In genomic region chr1:34926156-34926555, GRCh38 we compare ENCODE assay signal across 16 cellular contexts. TPM values are rescaled to one million over a fixed set of nuclear protein-coding genes. Genes with fewer than 3 reads are reported as not detected.
DNase-seq lines count a peak whose midpoint lies in the region; ATAC-seq and TF ChIP-seq lines count a peak whose summit lies in the region.
"Had no signal": no experiment of that assay in that cellular context is flagged by ENCODE, and none has a peak within 500 bp of the region (broad histone marks: within the 10 kb centered on the region; RNA-seq: fewer than 3 reads in every experiment).

No MANE protein-coding gene starts in this region.

- H3K27ac ChIP-seq in Karpas-422 (ENCODE audit: low read length) = no peak overlapping the region
- peak overlapping the region; percentile 67 for H3K27ac ChIP-seq in caudate nucleus (ENCODE audit: low read depth, low read length)
- H3K27ac ChIP-seq in neural cell (ENCODE audit: low read length) = no peak overlapping the region
- H3K27ac ChIP-seq: A549, Peyer's patch, SJSA1 had no signal

- H3K4me2 ChIP-seq in Karpas-422 (ENCODE audit: low read depth, low read length, poor library complexity, severe bottlenecking) (peak overlapping the region; percentile 1), neural cell (ENCODE audit: low read length) (no peak overlapping the region)
- H3K4me2 ChIP-seq: A549 had no signal

- H3K9me2 ChIP-seq in Karpas-422 (replicated peaks; ENCODE audit: insufficient read depth, low read length) (no peaks in the 10 kb centered on the region), neural cell (ENCODE audit: insufficient read depth, low read length) (no peaks in the 10 kb centered on the region)

- H3F3A ChIP-seq in neural cell (ENCODE audit: insufficient read depth, low read length, poor library complexity, severe bottlenecking) = no peaks in the 10 kb centered on the region

- TF ChIP-seq EP300 in neural cell (conservative IDR thresholded peaks at IDR 0.05; ENCODE audit: poor library complexity, severe bottlenecking) = no peak

- no peak for TF ChIP-seq POLR2A in GM18505 (IDR thresholded peaks at IDR 0.05; ENCODE audit: borderline replicate concordance, extremely low read depth, insufficient read depth, insufficient read length)

- ATAC-seq in GM18505 (IDR thresholded peaks at IDR 0.05; ENCODE audit: unreplicated experiment) = no peak
- ATAC-seq: A549 had no signal

- H3K36me3 ChIP-seq in Karpas-422 (ENCODE audit: insufficient read depth, low read length) = no peaks in the 10 kb centered on the region
- no peaks in the 10 kb centered on the region for H3K36me3 ChIP-seq in neural cell (ENCODE audit: insufficient read depth, low read length)
- H3K36me3 ChIP-seq: MG63, Peyer's patch, SJSA1 had no signal

- H3K27me3 ChIP-seq in Karpas-422 (ENCODE audit: low read length) = no peaks in the 10 kb centered on the region
- peaks cover 28% of the 10 kb centered on the region for H3K27me3 ChIP-seq in neural cell (ENCODE audit: insufficient read depth, low read depth, low read length)

- no peak for TF ChIP-seq RAD21 in neural cell (conservative IDR thresholded peaks at IDR 0.05)

- H3K79me2 ChIP-seq in Karpas-422 (ENCODE audit: low read length) = no peaks in the 10 kb centered on the region
- no peaks in the 10 kb centered on the region for H3K79me2 ChIP-seq in neural cell (replicated peaks; ENCODE audit: insufficient read depth, low read length)

- peaks cover 64% of the 10 kb centered on the region for H3K4me1 ChIP-seq in Karpas-422 (ENCODE audit: low read length)

- no peaks in the 10 kb centered on the region for H3K9me3 ChIP-seq in Karpas-422 (ENCODE audit: low read length)
- no peaks in the 10 kb centered on the region for H3K9me3 ChIP-seq in neural cell (ENCODE audit: low read length)
- H3K9me3 ChIP-seq: A549, MG63, Peyer's patch, SJSA1 had no signal

- no peak overlapping the region for H2AFZ ChIP-seq in Karpas-422 (ENCODE audit: low read length)
- H2AFZ ChIP-seq in neural cell (ENCODE audit: low read depth, low read length) = no peak overlapping the region

- in situ Hi-C loops in G401 (cut with HindIII; ENCODE audit: low sequenced_read_pairs) = no loop called here

- no peak overlapping the region for H3K9ac ChIP-seq in Karpas-422 (ENCODE audit: low read length)
- H3K9ac ChIP-seq in neural cell (ENCODE audit: low read length) = no peak overlapping the region

- DNase-seq in G401 (ENCODE audit: low spot score) (peak; percentile 0), Karpas-422 (no peak), caudate nucleus (lab: John Stamatoyannopoulos, UW) (no peak), NCI-H2227 treated with DMSO at 0.1 percent for 48 hours (lab: John Stamatoyannopoulos, UW) (no peak), SW480 (ENCODE audit: low spot score) (no peak)
- DNase-seq: DMS53, GF-D8, MG63, NCI-H1417, NCI-H187, NCI-H774, Peyer's patch had no signal

- TF ChIP-seq CTCF in neural cell (IDR thresholded peaks at IDR 0.05; ENCODE audit: poor library complexity, severe bottlenecking) = no peak

- H3K4me3 ChIP-seq in Karpas-422 (ENCODE audit: low read length) = no peak overlapping the region
- peak overlapping the region; percentile 43 for H3K4me3 ChIP-seq in neural cell (ENCODE audit: low read length)
- H3K4me3 ChIP-seq: A549, MG63, Peyer's patch, SJSA1 had no signal

- H4K20me1 ChIP-seq in Karpas-422 (ENCODE audit: insufficient read depth, low read depth, low read length) (no peaks in the 10 kb centered on the region; the same call in 1 of the 2 replicates), neural cell (ENCODE audit: insufficient read depth) (no peaks in the 10 kb centered on the region)

TF ChIP-seq in neural cell, 6 proteins besides CTCF, POLR2A, EP300 and RAD21:
- TF ChIP-seq MXI1 (conservative IDR thresholded peaks at IDR 0.05; ENCODE audit: poor library complexity, severe bottlenecking) (no peak), TAF1 (IDR thresholded peaks at IDR 0.05; ENCODE audit: low read depth) (no peak), SMC3 (conservative IDR thresholded peaks at IDR 0.05; ENCODE audit: poor library complexity) (no peak), REST (IDR thresholded peaks at IDR 0.05; ENCODE audit: borderline replicate concordance) (no peak), POLR2AphosphoS5 (IDR thresholded peaks at IDR 0.05) (no peak), EZH2 (IDR thresholded peaks at IDR 0.05; ENCODE audit: borderline replicate concordance, insufficient read depth, low read length, poor library complexity, severe bottlenecking) (no peak)

RNA-seq across cellular contexts. Expression of gene DLGAP3, which starts 3.3 kb away (rescaled TPM):
- total RNA-seq in G401 (2014; rRNA removed; shearing (Covaris generic)) = 3.1 and 4.5 TPM in 2 replicates
- total RNA-seq in Karpas-422 (2014; rRNA removed; shearing (Covaris generic); ENCODE audit: low replicate concordance) = 4.1 and 9.5 TPM in 2 replicates
- 2.9 and 4.7 TPM in 2 replicates for polyA plus RNA-seq in neural cell
- 14.5 and 14.6 TPM in 2 replicates for polyA minus RNA-seq in neural cell
- total RNA-seq: SJSA1 had no signal

RNA-seq across cellular contexts. Expression of gene TMEM35B, which starts 59.0 kb away (rescaled TPM):
- total RNA-seq in G401 (2014; rRNA removed; shearing (Covaris generic)) = 49.2 and 73.3 TPM in 2 replicates
- 27.5 and 66.5 TPM in 2 replicates for total RNA-seq in Karpas-422 (2014; rRNA removed; shearing (Covaris generic); ENCODE audit: low replicate concordance)
- polyA plus RNA-seq in neural cell = 1.3 TPM in 1 of 2 replicates, not detected in the other
- not detected in 2 replicates for polyA minus RNA-seq in neural cell
